Comparison of ENCODE assay signal across 2 cellular contexts in genomic region chr5:103347729-103348128, GRCh38.
A peak's percentile ranks its signal among the peaks of the same experiment; 100 is the strongest.
TF ChIP-seq lines count a peak whose summit lies in the region.

No MANE protein-coding gene starts in this region.

TF ChIP-seq in HepG2, 621 proteins besides CTCF, POLR2A, EP300 and RAD21:
- no peak for TF ChIP-seq BATF2 (CRISPR knock-in tag; IDR thresholded peaks at IDR 0.05)
- TF ChIP-seq ZNF816 (CRISPR knock-in tag; IDR thresholded peaks at IDR 0.05; ENCODE audit: borderline replicate concordance): no peak
- no peak for TF ChIP-seq ETV5 (CRISPR knock-in tag; IDR thresholded peaks at IDR 0.05; ENCODE audit: borderline replicate concordance)
- TF ChIP-seq FOSL2 (CRISPR knock-in tag; IDR thresholded peaks at IDR 0.05): peak; percentile 49; the same call in 1 of the 2 replicates
- TF ChIP-seq RARA (CRISPR knock-in tag; IDR thresholded peaks at IDR 0.05): peak; percentile 56

TF ChIP-seq in GM12878, 131 proteins besides CTCF, POLR2A, EP300 and RAD21:
- TF ChIP-seq ZBTB4 (CRISPR knock-in tag; IDR thresholded peaks at IDR 0.05) (no peak), TCF3 (IDR thresholded peaks at IDR 0.05; ENCODE audit: borderline replicate concordance, insufficient read depth, low read depth, low read length) (no peak), CBX3 (IDR thresholded peaks at IDR 0.05; ENCODE audit: borderline replicate concordance, low read depth) (no peak)
